Comparison of ENCODE assay signal across 25 cellular contexts in the genomic region with DNA sequence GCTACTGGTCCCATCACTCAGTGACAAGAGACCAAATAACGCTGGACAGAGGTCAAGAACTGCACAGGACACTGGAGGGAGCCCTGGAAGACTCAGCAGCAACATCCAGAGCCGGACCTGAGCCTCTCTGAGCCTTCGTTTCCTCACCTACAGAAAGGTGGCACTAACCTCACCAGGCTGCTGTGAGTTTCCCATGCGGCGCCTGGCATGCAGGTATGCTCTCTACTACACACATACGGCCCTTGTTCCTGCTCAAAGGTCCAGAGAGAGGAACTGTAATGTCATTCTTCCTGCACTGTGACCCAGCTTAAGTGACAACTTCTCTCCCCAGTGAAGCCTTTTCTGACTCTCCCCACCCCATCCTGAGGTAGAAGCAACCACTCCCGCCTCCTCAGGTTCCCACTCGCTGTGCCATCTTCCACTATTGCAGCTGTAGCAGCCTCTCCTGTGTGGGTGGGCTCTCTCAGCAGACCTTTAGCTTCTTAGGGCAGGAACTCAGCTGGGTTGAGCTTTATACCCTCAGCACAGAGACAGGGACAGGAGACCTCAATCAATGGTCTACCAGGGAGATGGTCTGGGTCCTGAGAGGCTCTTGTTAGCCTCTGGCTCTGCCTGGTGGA.
"Had no signal": no experiment of that assay in that cellular context is flagged by ENCODE, and none has a peak within 500 bp of the region (broad histone marks: within the 10 kb centered on the region; RNA-seq: fewer than 3 reads in every experiment).

No MANE protein-coding gene starts in this region.

- H3K4me1 Mint-ChIP-seq: activated B cell treated with CpG ODN at 0.5 μM for 24 hours; activated naive CD4-positive, alpha-beta T cell treated with anti-CD3 and anti-CD28 coated beads, Interleukin-2, amount 10 ng/mL, durations not matched to agents 7 days and 5 days; immature natural killer cell; stimulated activated naive B cell treated with anti-CD40 and anti-IgM and Interleukin-4, amounts not matched to agents 10 μg/mL and 1 μg/mL and 100 μg/mL, for 72 hours had no signal

- H3K27me3 Mint-ChIP-seq: activated B cell treated with CpG ODN at 0.5 μM for 24 hours; activated CD8-positive, alpha-beta T cell treated with anti-CD3 and anti-CD28 coated beads for 36 hours; activated naive CD4-positive, alpha-beta T cell treated with anti-CD3 and anti-CD28 coated beads, Interleukin-2, amount 10 ng/mL, durations not matched to agents 7 days and 5 days; effector memory CD8-positive, alpha-beta T cell; stimulated activated naive B cell treated with anti-CD40 and anti-IgM and Interleukin-4, amounts not matched to agents 10 μg/mL and 1 μg/mL and 100 μg/mL, for 72 hours had no signal

- DNase-seq: activated B cell treated with CpG ODN at 0.5 μM for 24 hours; activated CD4-positive, alpha-beta T cell treated with anti-CD3 and anti-CD28 coated beads, Interleukin-2, amount 50 U/mL, for 1 hour; activated CD8-positive, alpha-beta T cell treated with anti-CD3 and anti-CD28 coated beads for 36 hours; activated gamma-delta T cell; activated naive CD4-positive, alpha-beta T cell treated with anti-CD3 and anti-CD28 coated beads, Interleukin-2, amount 10 ng/mL, durations not matched to agents 7 days and 5 days; amygdala; cerebellar nuclear complex; colonic mucosa; dorsolateral prefrontal cortex; effector memory CD8-positive, alpha-beta T cell; hypothalamus; immature natural killer cell; kidney; left colon; mammary epithelial cell; nephron progenitor cell; ovary; psoas muscle; stimulated activated CD4-positive, alpha-beta T cell treated with anti-CD3 and anti-CD28 coated beads, Interleukin-1b, Interleukin-23, amount 100 ng/mL, for 48 hours; stimulated activated CD4-positive, alpha-beta T cell treated with anti-CD3 and anti-CD28 coated beads, Interleukin-4, amount 100 ng/mL, for 4 hours; stimulated activated CD8-positive, alpha-beta memory T cell treated with anti-CD3 and anti-CD28 coated beads, Interleukin-4, amount 100 ng/mL, for 48 hours; stimulated activated naive B cell treated with anti-CD40 and anti-IgM and Interleukin-4, amounts not matched to agents 10 μg/mL and 1 μg/mL and 100 μg/mL, for 72 hours; transverse colon had no signal

- H3K27ac Mint-ChIP-seq: activated B cell treated with CpG ODN at 0.5 μM for 24 hours; activated CD8-positive, alpha-beta T cell treated with anti-CD3 and anti-CD28 coated beads for 36 hours; activated naive CD4-positive, alpha-beta T cell treated with anti-CD3 and anti-CD28 coated beads, Interleukin-2, amount 10 ng/mL, durations not matched to agents 7 days and 5 days; nephron progenitor cell; stimulated activated naive B cell treated with anti-CD40 and anti-IgM and Interleukin-4, amounts not matched to agents 10 μg/mL and 1 μg/mL and 100 μg/mL, for 72 hours had no signal

- ATAC-seq: activated CD8-positive, alpha-beta T cell treated with anti-CD3 and anti-CD28 coated beads for 36 hours; effector memory CD8-positive, alpha-beta T cell; gastroesophageal sphincter; left colon; psoas muscle; SK-N-SH treated with all-trans-retinoic acid at 6 μM for 48 hours; stimulated activated naive B cell treated with anti-CD40 and anti-IgM and Interleukin-4, amounts not matched to agents 10 μg/mL and 1 μg/mL and 100 μg/mL, for 72 hours had no signal

- H3K4me3 Mint-ChIP-seq: activated B cell treated with CpG ODN at 0.5 μM for 24 hours; activated CD8-positive, alpha-beta T cell treated with anti-CD3 and anti-CD28 coated beads for 36 hours; activated naive CD4-positive, alpha-beta T cell treated with anti-CD3 and anti-CD28 coated beads, Interleukin-2, amount 10 ng/mL, durations not matched to agents 7 days and 5 days; effector memory CD8-positive, alpha-beta T cell; immature natural killer cell; nephron progenitor cell; stimulated activated naive B cell treated with anti-CD40 and anti-IgM and Interleukin-4, amounts not matched to agents 10 μg/mL and 1 μg/mL and 100 μg/mL, for 72 hours had no signal

- H3K9me3 Mint-ChIP-seq: activated B cell treated with CpG ODN at 0.5 μM for 24 hours; activated CD8-positive, alpha-beta T cell treated with anti-CD3 and anti-CD28 coated beads for 36 hours; activated naive CD4-positive, alpha-beta T cell treated with anti-CD3 and anti-CD28 coated beads, Interleukin-2, amount 10 ng/mL, durations not matched to agents 7 days and 5 days; effector memory CD8-positive, alpha-beta T cell; immature natural killer cell; nephron progenitor cell; stimulated activated naive B cell treated with anti-CD40 and anti-IgM and Interleukin-4, amounts not matched to agents 10 μg/mL and 1 μg/mL and 100 μg/mL, for 72 hours had no signal
